8 cellular contexts compared by ENCODE assay signal in the genomic region with DNA sequence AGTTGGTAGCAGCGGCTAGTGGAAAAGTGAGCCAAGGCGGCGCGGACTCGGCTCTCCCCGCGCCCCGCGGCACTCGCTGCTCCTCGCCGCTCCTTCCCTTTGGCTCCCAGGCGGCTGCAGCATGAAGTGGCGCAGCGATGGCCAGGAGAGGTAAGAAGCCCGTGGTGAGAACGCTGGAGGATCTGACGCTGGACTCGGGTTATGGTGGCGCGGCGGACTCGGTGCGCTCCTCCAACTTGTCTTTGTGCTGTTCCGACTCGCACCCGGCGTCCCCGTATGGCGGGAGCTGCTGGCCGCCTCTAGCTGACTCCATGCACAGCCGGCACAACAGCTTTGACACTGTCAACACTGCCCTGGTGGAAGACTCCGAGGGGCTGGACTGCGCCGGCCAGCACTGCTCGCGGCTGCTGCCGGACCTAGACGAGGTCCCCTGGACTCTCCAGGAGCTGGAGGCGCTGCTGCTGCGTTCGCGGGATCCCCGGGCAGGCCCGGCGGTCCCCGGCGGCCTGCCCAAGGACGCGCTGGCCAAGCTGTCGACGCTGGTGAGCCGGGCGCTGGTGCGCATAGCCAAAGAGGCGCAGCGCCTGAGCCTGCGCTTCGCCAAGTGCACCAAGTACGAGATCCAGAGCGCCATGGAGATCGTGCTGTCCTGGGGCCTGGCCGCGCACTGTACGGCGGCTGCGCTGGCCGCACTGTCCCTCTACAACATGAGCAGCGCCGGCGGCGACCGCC.
DNase-seq lines count a peak whose midpoint lies in the region; ATAC-seq and TF ChIP-seq lines count a peak whose summit lies in the region.

No MANE protein-coding gene starts in this region.

- H3K36me3 ChIP-seq in mesenchymal stem cell (ENCODE audit: control insufficient read depth in 1 of 2, insufficient read depth in 2 of 2, low read depth in 1 of 2, low read length in 2 of 2) (no peaks in the 10 kb centered on the region), tibial artery (no peaks in the 10 kb centered on the region)

- no peak overlapping the region for H2BK5ac ChIP-seq in mesenchymal stem cell (ENCODE audit: low read depth, low read length, poor library complexity, severe bottlenecking)

- peaks cover 10% of the 10 kb centered on the region for H3K79me1 ChIP-seq in mesenchymal stem cell (replicated peaks; ENCODE audit: low read length, poor library complexity, severe bottlenecking)

- no peak overlapping the region for H3K23ac ChIP-seq in mesenchymal stem cell (ENCODE audit: low read length in 2 of 2)

- H3K27ac Mint-ChIP-seq in T-helper 17 cell = no peak overlapping the region

- H3K27me3 Mint-ChIP-seq in T-helper 17 cell = peaks cover 5% of the 10 kb centered on the region

- H3K14ac ChIP-seq in mesenchymal stem cell (ENCODE audit: low read length in 2 of 2) = no peak overlapping the region

- peak; percentile 78 for DNase-seq in Right ventricle myocardium inferior (ENCODE audit: missing footprints)
- no peak for DNase-seq in cardiac septum (ENCODE audit: low spot score)
- peak in 2 of 3 donors; percentile 11 for DNase-seq in T-helper 17 cell
- DNase-seq in dorsolateral prefrontal cortex = peak in 1 of 10 donors; percentile 44
- peak; percentile 43 for DNase-seq in mesenchymal stem cell
- DNase-seq in tibial artery = no peak
- no peak for DNase-seq in NCI-H446 treated with DMSO at 0.1 percent for 48 hours (lab: John Stamatoyannopoulos, UW)

- H3K27me3 ChIP-seq in dorsolateral prefrontal cortex (peaks cover 0 to 93% (median 50%) of the 10 kb centered on the region in 45 donors), mesenchymal stem cell (ENCODE audit: control insufficient read depth in 1 of 2, insufficient read depth in 1 of 2, low read length in 2 of 2) (peaks cover 42 to 77% of the 10 kb centered on the region in 2 experiments), tibial artery (peaks cover 0 to 76% of the 10 kb centered on the region in 2 donors)

- no peak overlapping the region for H2BK120ac ChIP-seq in mesenchymal stem cell (ENCODE audit: low read depth, low read length)

- intact Hi-C loops in Right ventricle myocardium inferior (cut with DNase I) = no loop called here
- intact Hi-C loops in cardiac septum (cut with DNase I) = no loop called here
- intact Hi-C loops in dorsolateral prefrontal cortex (cut with DNase I) = no loop called here
- intact Hi-C loops in tibial artery (cut with DNase I; ENCODE audit: low total_unique reads) = no loop called here

- no peak overlapping the region for H3K4ac ChIP-seq in mesenchymal stem cell (ENCODE audit: low read depth in 1 of 2, low read length in 2 of 2)

- no peak overlapping the region for H2AFZ ChIP-seq in mesenchymal stem cell (ENCODE audit: low read depth, low read length)

- peaks cover 27% of the 10 kb centered on the region for H3K4me1 ChIP-seq in mesenchymal stem cell (ENCODE audit: control insufficient read depth, insufficient read depth, low read depth, low read length)
- peaks cover 0 to 35% (median 29%) of the 10 kb centered on the region in 4 donors for H3K4me1 ChIP-seq in tibial artery

- H3K4me3 ChIP-seq in dorsolateral prefrontal cortex = peak overlapping the region in 58 of 59 donors; percentile 31 to 71 (median 53)
- H3K4me3 ChIP-seq in mesenchymal stem cell (ENCODE audit: insufficient read depth in 1 of 2, low read depth in 1 of 2, low read length in 2 of 2) = peak overlapping the region; percentile 53 to 76
- H3K4me3 ChIP-seq in tibial artery = peak overlapping the region; percentile 31 to 34

- H3K9me3 ChIP-seq in T-helper 17 cell (ENCODE audit: control insufficient read depth, low read length, poor library complexity, severe bottlenecking) (no peaks in the 10 kb centered on the region), mesenchymal stem cell (ENCODE audit: control insufficient read depth, low read length) (no peaks in the 10 kb centered on the region), tibial artery (no peaks in the 10 kb centered on the region)

- H3K9ac ChIP-seq in mesenchymal stem cell (ENCODE audit: low read length) = peak overlapping the region; percentile 38

- H3K4me2 ChIP-seq in mesenchymal stem cell (ENCODE audit: low read length, poor library complexity, severe bottlenecking) = peak overlapping the region; percentile 100

- H4K8ac ChIP-seq in mesenchymal stem cell (ENCODE audit: low read length) = no peak overlapping the region

- TF ChIP-seq CTCF in dorsolateral prefrontal cortex (IDR thresholded peaks at IDR 0.05 in 54 of 56, conservative IDR thresholded peaks at IDR 0.05 in 2 of 56; ENCODE audit: low read depth in 1 of 56, partially characterized antibody in 56 of 56) (no peak), tibial artery (IDR thresholded peaks at IDR 0.05) (no peak)

- H2BK12ac ChIP-seq in mesenchymal stem cell (ENCODE audit: low read length in 2 of 2) = no peak overlapping the region

- H3K18ac ChIP-seq in mesenchymal stem cell (ENCODE audit: low read depth in 1 of 2, low read length in 2 of 2) = no peak overlapping the region

- 2% methylated on average over 72 of the region's 73 CpGs for WGBS in mesenchymal stem cell

- H2AK5ac ChIP-seq in mesenchymal stem cell (ENCODE audit: low read length, severe bottlenecking) = no peak overlapping the region

- peak; percentile 14 for ATAC-seq in Right ventricle myocardium inferior
- no peak for ATAC-seq in T-helper 17 cell
- ATAC-seq in HG03469 (IDR thresholded peaks at IDR 0.05; ENCODE audit: unreplicated experiment) = no peak

- peak overlapping the region; percentile 50 for H4K91ac ChIP-seq in mesenchymal stem cell (ENCODE audit: low read length)

- H2BK15ac ChIP-seq in mesenchymal stem cell (ENCODE audit: low read depth, poor library complexity, severe bottlenecking) = no peak overlapping the region

- peaks cover 41% of the 10 kb centered on the region for H3K4me1 Mint-ChIP-seq in T-helper 17 cell

- no peaks in the 10 kb centered on the region for H3K36me3 Mint-ChIP-seq in T-helper 17 cell (ENCODE audit: low read depth)

- H3K27ac ChIP-seq in dorsolateral prefrontal cortex (peak overlapping the region in 2 of 59 donors; percentile 0 to 19), mesenchymal stem cell (ENCODE audit: low read length, poor library complexity, severe bottlenecking) (no peak overlapping the region), tibial artery (no peak overlapping the region)

- peak overlapping the region; percentile 97 for H3K4me3 Mint-ChIP-seq in T-helper 17 cell

Comparison
In these comparisons a context has a peak if more than half of its experiments do, and no peak if none do; other contexts are left out.
1. DNase-seq: peak in Right ventricle myocardium inferior (single experiment), T-helper 17 cell (2 of 3) and mesenchymal stem cell (single experiment); none in cardiac septum (single experiment), tibial artery (0 of 2) and NCI-H446 treated with DMSO at 0.1 percent for 48 hours (single experiment).
2. Peak in every context shown above with its lines, with median percentiles within 50 percentile points of each other: H3K4me3 ChIP-seq.